1 cellular context compared by ENCODE assay signal in genomic region chr3:20238199-20238598, GRCh38. TPM values are rescaled to one million over a fixed set of nuclear protein-coding genes. Genes with fewer than 3 reads are reported as not detected.
"Had no signal": no experiment of that assay in that cellular context is flagged by ENCODE, and none has a peak within 500 bp of the region (broad histone marks: within the 10 kb centered on the region; RNA-seq: fewer than 3 reads in every experiment).

No MANE protein-coding gene starts in this region.

RNA-seq across cellular contexts. Expression of gene SGO1, which starts 52.2 kb away (rescaled TPM):
- total RNA-seq: ascending aorta had no signal
